8 cellular contexts compared by ENCODE assay signal in genomic region chr12:11486623-11487444, GRCh38.
DNase-seq lines count a peak whose midpoint lies in the region; ATAC-seq, FAIRE-seq and TF ChIP-seq lines count a peak whose summit lies in the region.

No MANE protein-coding gene starts in this region.

- WGBS in H1 (ENCODE audit: extremely low coverage in 1 of 2, insufficient coverage in 1 of 2, insufficient read length in 1 of 2, insufficient replicate concordance in 2 of 2, low coverage in 1 of 2, low lambda C conversion rate in 2 of 2, missing lambda C conversion rate in 1 of 2), 2 experiments: 36% methylated on average over 13 of the region's 13 CpGs; no CpG with 5 or more reads in 1 of the 2 experiments

- no peak overlapping the region for H2BK120ac ChIP-seq in H1 (replicated peaks; ENCODE audit: low read depth, low read length)

- H2BK5ac ChIP-seq in H1 (ENCODE audit: low read depth, low read length): no peak overlapping the region

- H2AFZ ChIP-seq in H1 (ENCODE audit: low read length): no peak overlapping the region

- H3K4me1 Mint-ChIP-seq in CD14-positive monocyte: peaks cover 4% of the 10 kb centered on the region
- peaks cover 2% of the 10 kb centered on the region for H3K4me1 Mint-ChIP-seq in mesothelial cell of epicardium

- no peak overlapping the region for H4K8ac ChIP-seq in H1 (ENCODE audit: extremely low read depth, insufficient read depth, low read length)

- no peak for TF ChIP-seq POLR2A in H1 (IDR thresholded peaks at IDR 0.05; ENCODE audit: control extremely low read depth in 1 of 2, low read depth in 2 of 2, low read length in 2 of 2)

- no peak overlapping the region for H3K14ac ChIP-seq in H1 (ENCODE audit: insufficient read length)

- no peak overlapping the region for H2AK5ac ChIP-seq in H1 (ENCODE audit: low read depth, low read length)

- no peak overlapping the region for H3K27ac ChIP-seq in H1 (ENCODE audit: low read depth, low read length)

- H3K23ac ChIP-seq in H1 (ENCODE audit: insufficient read length): no peak overlapping the region

- H3K9ac ChIP-seq in H1 (replicated peaks in 1 of 4; ENCODE audit: extremely low read depth in 1 of 4, low read depth in 3 of 4, low read length in 3 of 4): no peak overlapping the region

- H3K4me3 Mint-ChIP-seq in CD14-positive monocyte (no peak overlapping the region), mesothelial cell of epicardium (no peak overlapping the region)

- TF ChIP-seq CTCF in CD14-positive monocyte (IDR thresholded peaks at IDR 0.05) (peak; percentile 99), H1 (IDR thresholded peaks at IDR 0.05; ENCODE audit: control extremely low read depth in 1 of 3, insufficient read depth in 1 of 3, low read depth in 1 of 3, low read length in 3 of 3) (peak; percentile 65 to 99 (median 92)), mesothelial cell of epicardium (IDR thresholded peaks at IDR 0.05; ENCODE audit: unreplicated experiment) (peak; percentile 99)

- H2BK20ac ChIP-seq in H1 (ENCODE audit: low read length): no peak overlapping the region

- no peaks in the 10 kb centered on the region for H3K27me3 ChIP-seq in H1 (replicated peaks in 1 of 4; ENCODE audit: control insufficient read depth in 3 of 4, extremely low read depth in 1 of 4, insufficient read depth in 3 of 4, low read length in 3 of 4)

- TF ChIP-seq RAD21 in H1 (IDR thresholded peaks at IDR 0.05 in 1 of 2, conservative IDR thresholded peaks at IDR 0.05 in 1 of 2; ENCODE audit: low read depth in 2 of 2, low read length in 2 of 2): peak; percentile 100

- no peaks in the 10 kb centered on the region for H4K20me1 ChIP-seq in H1 (replicated peaks in 1 of 2; ENCODE audit: control insufficient read depth in 1 of 2, insufficient read depth in 2 of 2, low read length in 2 of 2)

- H3K9me3 ChIP-seq in H1 (ENCODE audit: insufficient read depth in 2 of 2, low read depth in 1 of 2, low read length in 1 of 2): no peaks in the 10 kb centered on the region

- H4K91ac ChIP-seq in H1 (replicated peaks; ENCODE audit: insufficient read length, low read length): no peak overlapping the region

- H3K23me2 ChIP-seq in H1 (ENCODE audit: low read depth, low read length): no peaks in the 10 kb centered on the region

- no peak overlapping the region for H3K18ac ChIP-seq in H1 (ENCODE audit: extremely low read depth, low read length)

- no peak for TF ChIP-seq EP300 in H1 (IDR thresholded peaks at IDR 0.05; ENCODE audit: borderline replicate concordance in 1 of 2, low read depth in 2 of 2, low read length in 2 of 2)

- H3K36me3 ChIP-seq in H1 (ENCODE audit: control insufficient read depth in 2 of 4, insufficient read depth in 4 of 4, low read length in 3 of 4): no peaks in the 10 kb centered on the region

- intact Hi-C loops in CD14-positive monocyte (cut with micrococcal nuclease): loop anchor here in 1 of 2 donors (5.0 to 10.0 kb wide), 3 partner anchors 262 to 1250 kb away; no protein-coding TSS in a partner anchor

- H2BK12ac ChIP-seq in H1 (ENCODE audit: low read depth, low read length): no peak overlapping the region

- POLR2A ChIA-PET in H1 (lab: Charles Lee; ENCODE audit: partially characterized antibody): interaction anchor here (1.0 kb wide), 1 partner anchor 244 kb away, joined by 3 read pairs; no protein-coding TSS in a partner anchor

- H3K4me1 ChIP-seq in H1 (replicated peaks in 1 of 4; ENCODE audit: control insufficient read depth in 3 of 4, insufficient read depth in 4 of 4, low read length in 3 of 4): peaks cover 0 to 3% (median 0%) of the 10 kb centered on the region in 4 experiments; a peak in 1 of 7 replicates

- H3K27me3 Mint-ChIP-seq in CD14-positive monocyte (ENCODE audit: low read depth in 3 of 3): peaks cover 0 to 5% (median 0%) of the 10 kb centered on the region in 3 donors
- H3K27me3 Mint-ChIP-seq in mesothelial cell of epicardium (ENCODE audit: low read depth): peaks cover 35% of the 10 kb centered on the region

- peak; percentile 95 for ATAC-seq in GM19372 (IDR thresholded peaks at IDR 0.05; ENCODE audit: low read depth, unreplicated experiment)

- H3K4me2 ChIP-seq in H1 (ENCODE audit: insufficient read depth in 1 of 2, low read depth in 2 of 2, low read length in 2 of 2): no peak overlapping the region

- no peaks in the 10 kb centered on the region for H3K79me1 ChIP-seq in H1 (ENCODE audit: low read depth, low read length)

- peak; percentile 80 for DNase-seq in CD14-positive monocyte (ENCODE audit: low spot score)
- peak; percentile 72 for DNase-seq in HS-27A (ENCODE audit: low read depth)
- peak; percentile 3 for DNase-seq in NK-92 (lab: John Stamatoyannopoulos, UW; ENCODE audit: unreplicated experiment)
- peak; percentile 57 to 59 for DNase-seq in activated CD8-positive, alpha-beta memory T cell treated with anti-CD3 and anti-CD28 coated beads for 1 hour (ENCODE audit: extremely low read depth in 1 of 2, low read depth in 1 of 2)
- DNase-seq in H1 (ENCODE audit: low read depth in 1 of 2, low spot score in 2 of 2): peak in 1 of 2 experiments; percentile 74
- peak; percentile 52 to 77 for DNase-seq in mesothelial cell of epicardium (ENCODE audit: low spot score in 2 of 2, unreplicated experiment in 2 of 2)
- DNase-seq in stimulated activated CD8-positive, alpha-beta memory T cell treated with anti-CD3 and anti-CD28 coated beads, Interleukin-2, amount 100 ng/mL, for 48 hours (ENCODE audit: low read depth in 2 of 2): peak; percentile 47 to 61

- no peak overlapping the region for H3K56ac ChIP-seq in H1 (replicated peaks; ENCODE audit: insufficient read length, low read depth, low read length)

- H3K4ac ChIP-seq in H1 (replicated peaks; ENCODE audit: insufficient read length, low read depth, low read length): no peak overlapping the region

- H3K27ac Mint-ChIP-seq in CD14-positive monocyte (no peak overlapping the region), mesothelial cell of epicardium (no peak overlapping the region)

- H3K79me2 ChIP-seq in H1 (ENCODE audit: control insufficient read depth in 1 of 2, insufficient read depth in 2 of 2, low read length in 2 of 2): no peaks in the 10 kb centered on the region

- H2BK15ac ChIP-seq in H1 (ENCODE audit: low read length): no peak overlapping the region

- CTCF ChIA-PET in H1 (lab: Charles Lee; ENCODE audit: partially characterized antibody): interaction anchor here (0.5 to 7.6 kb wide), 63 partner anchors 9 to 1457 kb away, joined by 3 to 230 read pairs (median 4); partner anchors contain the start of gene PRR4

- no peak overlapping the region for H4K5ac ChIP-seq in H1 (ENCODE audit: insufficient read length, low read depth, low read length)

- FAIRE-seq in H1 (lab: Jason Lieb, UNC): peak; percentile 98

- H3K9me3 Mint-ChIP-seq in CD14-positive monocyte (peaks cover 0 to 2% (median 0%) of the 10 kb centered on the region in 7 donors), mesothelial cell of epicardium (no peaks in the 10 kb centered on the region)

- H3K36me3 Mint-ChIP-seq in CD14-positive monocyte (no peaks in the 10 kb centered on the region), mesothelial cell of epicardium (no peaks in the 10 kb centered on the region)

- no peak overlapping the region for H3K4me3 ChIP-seq in H1 (ENCODE audit: extremely low read depth in 1 of 4, insufficient read depth in 2 of 4, low read depth in 3 of 4, low read length in 4 of 4)

TF ChIP-seq in H1, 55 proteins besides CTCF, POLR2A, EP300 and RAD21:
- TF ChIP-seq CEBPB (IDR thresholded peaks at IDR 0.05; ENCODE audit: low read depth, low read length) (0 out of 2 replicates have a peak, but pooled peaks have one; percentile 51), ZNF274 (IDR thresholded peaks at IDR 0.05; ENCODE audit: borderline replicate concordance, extremely low read depth, low read length) (no peak), USF2 (IDR thresholded peaks at IDR 0.05; ENCODE audit: low read length) (no peak), RFX5 (IDR thresholded peaks at IDR 0.05; ENCODE audit: borderline replicate concordance, low read depth, low read length) (no peak), TAF1 (IDR thresholded peaks at IDR 0.05; ENCODE audit: low read depth, low read length) (no peak), SP2 (IDR thresholded peaks at IDR 0.05; ENCODE audit: low read length) (no peak), JUND (IDR thresholded peaks at IDR 0.05; ENCODE audit: low read length) (peak; percentile 56), BACH1 (IDR thresholded peaks at IDR 0.05; ENCODE audit: low read length) (no peak), SIX5 (IDR thresholded peaks at IDR 0.05; ENCODE audit: low read depth, low read length) (no peak), MAX (IDR thresholded peaks at IDR 0.05) (no peak), SP4 (IDR thresholded peaks at IDR 0.05; ENCODE audit: low read length) (no peak), SIRT6 (IDR thresholded peaks at IDR 0.05; ENCODE audit: low read length) (no peak), YY1 (IDR thresholded peaks at IDR 0.05; ENCODE audit: low read depth, low read length) (no peak), POU5F1 (IDR thresholded peaks at IDR 0.05; ENCODE audit: low read depth, low read length) (no peak), BRCA1 (IDR thresholded peaks at IDR 0.05; ENCODE audit: low read depth, low read length) (peak; percentile 4), CREB1 (IDR thresholded peaks at IDR 0.05) (peak; percentile 80), SUZ12 (IDR thresholded peaks at IDR 0.05; ENCODE audit: low read length) (no peak), TEAD4 (IDR thresholded peaks at IDR 0.05; ENCODE audit: low read depth, low read length) (no peak), CTBP2 (IDR thresholded peaks at IDR 0.05; ENCODE audit: borderline replicate concordance, insufficient read depth, insufficient read length, low read length) (no peak)
